ENCODE assay signal across 26 cellular contexts in genomic region chr2:33190393-33190937, GRCh38.
"Had no signal": no experiment of that assay in that cellular context is flagged by ENCODE, and none has a peak within 500 bp of the region (broad histone marks: within the 10 kb centered on the region; RNA-seq: fewer than 3 reads in every experiment).

No MANE protein-coding gene starts in this region.

- ATAC-seq: activated T-cell treated with anti-CD3 and anti-CD28 coated beads, Interleukin-2, amount 50 U/mL, for 72 hours; foreskin keratinocyte; heart left ventricle; lower lobe of right lung; mucosa of descending colon; natural killer cell treated with Interleukin-12 subunit alpha and Interleukin-12 subunit beta and Interleukin-15 and Interleukin-18, amount 100 ng/mL, for 72 hours; sciatic nerve; stimulated activated memory B cell treated with anti-CD40 and anti-IgM and Interleukin-4, amounts not matched to agents 10 μg/mL and 1 μg/mL and 100 μg/mL, for 72 hours; stimulated activated naive CD8-positive, alpha-beta T cell treated with anti-CD3 and anti-CD28 coated beads, Interleukin-15, amount 100 ng/mL, for 72 hours had no signal

- DNase-seq: activated B cell treated with CpG ODN at 0.5 μM for 24 hours; activated naive CD4-positive, alpha-beta T cell treated with anti-CD3 and anti-CD28 coated beads for 36 hours; activated naive CD8-positive, alpha-beta T cell treated with anti-CD3 and anti-CD28 coated beads for 36 hours; activated T-cell treated with anti-CD3 and anti-CD28 coated beads for 4 hours; activated T-cell treated with anti-CD3 and anti-CD28 coated beads, Interleukin-2, amount 50 U/mL, for 72 hours; amniotic stem cell; colonic mucosa; effector memory CD4-positive, alpha-beta T cell; foreskin keratinocyte; heart left ventricle; hypothalamus; immature natural killer cell; kidney; lower lobe of right lung; mucosa of descending colon; stimulated activated CD4-positive, alpha-beta T cell treated with anti-CD3 and anti-CD28 coated beads, Interleukin-1b, Interleukin-23, amount 100 ng/mL, for 48 hours; stimulated activated CD4-positive, alpha-beta T cell treated with anti-CD3 and anti-CD28 coated beads, Interleukin-4, amount 100 ng/mL, for 4 hours; stimulated activated CD8-positive, alpha-beta memory T cell treated with anti-CD3 and anti-CD28 coated beads, Interleukin-4, amount 100 ng/mL, for 48 hours; stimulated activated naive CD8-positive, alpha-beta T cell treated with anti-CD3 and anti-CD28 coated beads, Interleukin-15, amount 100 ng/mL, for 72 hours; T-helper 2 cell; transverse colon had no signal

- H3K36me3 ChIP-seq: colonic mucosa, transverse colon had no signal

- H3K4me1 ChIP-seq: colonic mucosa, foreskin keratinocyte, lower lobe of right lung, transverse colon had no signal

- H3K27me3 ChIP-seq: colonic mucosa, foreskin keratinocyte, heart left ventricle, neutrophil, transverse colon had no signal

- H3K4me3 ChIP-seq: colonic mucosa, heart left ventricle, lower lobe of right lung, mucosa of descending colon, skin epidermis, transverse colon had no signal

- H3K27ac ChIP-seq: colonic mucosa, foreskin keratinocyte, heart left ventricle, lower lobe of right lung, neutrophil, skin epidermis, transverse colon had no signal

- H3K9me3 ChIP-seq: colonic mucosa, heart left ventricle, lower lobe of right lung, mucosa of descending colon, neutrophil, transverse colon had no signal
